Comparison of ENCODE assay signal across 9 cellular contexts in the genomic region with DNA sequence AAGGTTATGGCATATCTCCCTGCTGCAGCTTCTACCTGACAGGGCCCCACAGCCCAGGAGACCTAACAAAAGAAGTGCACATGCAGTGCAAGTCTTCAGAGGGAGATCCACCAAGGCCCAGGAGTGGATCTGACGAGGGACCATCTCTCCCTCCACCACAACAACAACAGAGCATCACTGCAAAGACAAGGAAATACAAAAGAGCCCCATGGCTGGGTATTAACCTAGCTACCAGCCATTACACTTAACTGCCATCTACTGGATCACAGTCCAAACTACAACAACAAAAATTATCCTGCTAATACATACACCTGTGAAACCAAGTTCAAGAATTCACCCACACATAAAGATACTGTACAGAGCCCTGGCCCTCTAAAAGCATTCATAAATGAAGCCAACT.
A peak's percentile ranks its signal among the peaks of the same experiment; 100 is the strongest.
DNase-seq lines count a peak whose midpoint lies in the region; ATAC-seq and TF ChIP-seq lines count a peak whose summit lies in the region.
"Had no signal": no experiment of that assay in that cellular context is flagged by ENCODE, and none has a peak within 500 bp of the region (broad histone marks: within the 10 kb centered on the region; RNA-seq: fewer than 3 reads in every experiment).

No MANE protein-coding gene starts in this region.

- WGBS in heart left ventricle, 4 donors: 88 to 89% (median 89%) methylated on average over 1 of the region's 1 CpG

- ATAC-seq in HG02973 (IDR thresholded peaks at IDR 0.05; ENCODE audit: unreplicated experiment) (peak; percentile 80), lower lobe of right lung (peak; percentile 21 to 41), GM19455 (IDR thresholded peaks at IDR 0.05; ENCODE audit: unreplicated experiment) (no peak), heart left ventricle (no peak), HG03097 (IDR thresholded peaks at IDR 0.05; ENCODE audit: low FRiP score, unreplicated experiment) (no peak)

- TF ChIP-seq POLR2A in heart left ventricle (IDR thresholded peaks at IDR 0.05): no peak

- no peaks in the 10 kb centered on the region for H3K4me1 ChIP-seq in lower lobe of right lung
- H3K4me1 ChIP-seq in heart left ventricle: no peaks in the 10 kb centered on the region

- no peaks in the 10 kb centered on the region for H3K36me3 ChIP-seq in lower lobe of right lung
- H3K36me3 ChIP-seq in heart left ventricle: no peaks in the 10 kb centered on the region

- intact Hi-C loops in lower lobe of right lung (cut with DNase I) (no loop called here), heart left ventricle (cut with DNase I) (no loop called here)

- DNase-seq in GM13976 (ENCODE audit: low spot score): peak; percentile 13
- DNase-seq in SW480 (ENCODE audit: low spot score): peak; percentile 13
- no peak for DNase-seq in lower lobe of right lung
- no peak for DNase-seq in heart left ventricle
- DNase-seq in NCI-H510A treated with DMSO at 0.1 percent for 48 hours (lab: John Stamatoyannopoulos, UW): no peak

- no peaks in the 10 kb centered on the region for H3K27me3 ChIP-seq in lower lobe of right lung (ENCODE audit: low read depth)
- no peaks in the 10 kb centered on the region for H3K27me3 ChIP-seq in heart left ventricle

- in situ Hi-C loops in GM13976 (cut with MboI; ENCODE audit: low sequenced_read_pairs, unreplicated experiment): no loop called here

- H3K27ac ChIP-seq in lower lobe of right lung (no peak overlapping the region), heart left ventricle (no peak overlapping the region)
- H3K27ac ChIP-seq: SK-N-MC had no signal

- H3K9me3 ChIP-seq in lower lobe of right lung (no peaks in the 10 kb centered on the region), heart left ventricle (peaks cover 0 to 8% (median 0%) of the 10 kb centered on the region in 12 donors)

- H3K4me3 ChIP-seq in lower lobe of right lung (no peak overlapping the region), heart left ventricle (no peak overlapping the region)
- H3K4me3 ChIP-seq: SK-N-MC had no signal

- TF ChIP-seq CTCF in GM13976 (IDR thresholded peaks at IDR 0.05; ENCODE audit: borderline replicate concordance, control extremely low read depth, extremely low read depth, insufficient read depth, missing control alignments) (peak; percentile 32), lower lobe of right lung (IDR thresholded peaks at IDR 0.05) (no peak), heart left ventricle (IDR thresholded peaks at IDR 0.05) (peak in 3 of 12 donors; percentile 10 to 18 (median 14))

Comparison
In these comparisons a context has a peak if more than half of its experiments do, and no peak if none do; other contexts are left out.
1. DNase-seq: peak in GM13976 (single experiment) and SW480 (single experiment); none in lower lobe of right lung (single experiment), heart left ventricle (0 of 5) and NCI-H510A treated with DMSO at 0.1 percent for 48 hours (single experiment).
2. ATAC-seq: peak in HG02973 (single experiment) and lower lobe of right lung (2 of 2); none in GM19455 (single experiment), heart left ventricle (0 of 4) and HG03097 (single experiment).